In the genomic region with DNA sequence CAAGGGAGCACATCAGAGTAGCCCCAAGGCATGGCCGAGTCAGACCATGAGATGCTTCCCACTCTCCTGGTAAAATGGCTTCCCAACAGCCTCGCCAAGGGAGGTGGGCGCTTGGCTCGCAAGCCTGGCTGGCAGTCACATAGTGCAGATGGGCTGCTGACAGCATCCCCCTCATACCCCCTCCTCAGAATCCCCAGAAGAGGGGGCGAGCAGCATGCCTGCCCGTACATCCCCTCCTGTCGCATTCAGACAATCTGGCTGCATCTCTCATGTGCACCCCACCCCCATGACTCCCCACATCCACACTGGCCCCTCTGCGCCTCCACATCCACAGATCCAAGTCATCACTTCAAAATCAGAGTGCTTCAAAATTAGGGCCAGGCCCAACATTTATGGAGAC, we compare ENCODE assay signal across 43 cellular contexts. TPM values are rescaled to one million over a fixed set of nuclear protein-coding genes. Genes with fewer than 3 reads are reported as not detected.
"Had no signal": no experiment of that assay in that cellular context is flagged by ENCODE, and none has a peak within 500 bp of the region (broad histone marks: within the 10 kb centered on the region; RNA-seq: fewer than 3 reads in every experiment).

No MANE protein-coding gene starts in this region.

- H3K4me1 Mint-ChIP-seq: activated naive CD4-positive, alpha-beta T cell treated with anti-CD3 and anti-CD28 coated beads, Interleukin-2, amount 10 ng/mL, durations not matched to agents 7 days and 5 days; activated naive CD4-positive, alpha-beta T cell treated with anti-CD3 and anti-CD28 coated beads, Interleukin-2, amount 50 U/mL, for 24 hours; activated naive CD8-positive, alpha-beta T cell treated with anti-CD3 and anti-CD28 coated beads for 36 hours; activated naive CD8-positive, alpha-beta T cell treated with anti-CD3 and anti-CD28 coated beads, Interleukin-2, amount 10 ng/mL, durations not matched to agents 7 days and 5 days; activated naive CD8-positive, alpha-beta T cell treated with anti-CD3 and anti-CD28 coated beads, Interleukin-2, amount 50 U/mL, for 24 hours; activated T-helper 17 cell treated with anti-CD3 and anti-CD28 coated beads, Interleukin-2, amount 50 U/mL, for 72 hours; central memory CD8-positive, alpha-beta T cell had no signal

- H3K9me3 Mint-ChIP-seq: activated naive CD4-positive, alpha-beta T cell treated with anti-CD3 and anti-CD28 coated beads for 36 hours; activated naive CD4-positive, alpha-beta T cell treated with anti-CD3 and anti-CD28 coated beads, Interleukin-2, amount 10 ng/mL, durations not matched to agents 7 days and 5 days; activated naive CD4-positive, alpha-beta T cell treated with anti-CD3 and anti-CD28 coated beads, Interleukin-2, amount 50 U/mL, for 24 hours; activated naive CD8-positive, alpha-beta T cell treated with anti-CD3 and anti-CD28 coated beads for 36 hours; activated naive CD8-positive, alpha-beta T cell treated with anti-CD3 and anti-CD28 coated beads, Interleukin-2, amount 50 U/mL, for 24 hours; activated T-cell treated with anti-CD3 and anti-CD28 coated beads, Interleukin-2, amount 50 U/mL, for 24 hours; activated T-cell treated with anti-CD3 and anti-CD28 coated beads, Interleukin-2, amount 50 U/mL, for 4 hours; activated T-cell treated with anti-CD3 and anti-CD28 coated beads, Interleukin-2, amount 50 U/mL, for 72 hours; activated T-helper 1 cell treated with anti-CD3 and anti-CD28 coated beads, Interleukin-12 subunit alpha, Interleukin-12 subunit beta, Interleukin-2, Interleukin-4 antibody, amounts not matched to agents 30 ng/mL and 10 ng/mL and 1 ng/mL, durations not matched to agents 14 hours and 24 hours and 36 hours; activated T-helper 17 cell treated with anti-CD3 and anti-CD28 coated beads, Interleukin-2, amount 50 U/mL, for 72 hours; activated T-helper 2 cell treated with anti-CD3 and anti-CD28 coated beads, Interferon-gamma antibody, Interleukin-2, Interleukin-4, amounts not matched to agents 10 μg/mL and 5 μg/mL and 100 μg/mL, durations not matched to agents 14 hours and 24 hours and 36 hours; central memory CD8-positive, alpha-beta T cell had no signal

- H3K4me3 ChIP-seq: adrenal gland, ascending aorta, body of pancreas, breast epithelium, cardiac muscle cell had no signal

- H3K4me1 ChIP-seq: adrenal gland, ascending aorta, body of pancreas, breast epithelium had no signal

- H3K36me3 Mint-ChIP-seq: activated naive CD4-positive, alpha-beta T cell treated with anti-CD3 and anti-CD28 coated beads, Interleukin-2, amount 10 ng/mL, durations not matched to agents 7 days and 5 days; activated naive CD4-positive, alpha-beta T cell treated with anti-CD3 and anti-CD28 coated beads, Interleukin-2, amount 50 U/mL, for 24 hours; activated naive CD4-positive, alpha-beta T cell treated with anti-CD3 and anti-CD28 coated beads, Interleukin-2, amount 50 U/mL, for 72 hours; activated naive CD8-positive, alpha-beta T cell; activated naive CD8-positive, alpha-beta T cell treated with anti-CD3 and anti-CD28 coated beads for 36 hours; activated naive CD8-positive, alpha-beta T cell treated with anti-CD3 and anti-CD28 coated beads, Interleukin-2, amount 10 ng/mL, durations not matched to agents 7 days and 5 days; brain had no signal

- H3K27ac ChIP-seq: adrenal gland, ascending aorta, body of pancreas, brain microvascular endothelial cell, breast epithelium, cardiac muscle cell had no signal

- H3K27ac Mint-ChIP-seq: activated naive CD4-positive, alpha-beta T cell treated with anti-CD3 and anti-CD28 coated beads for 36 hours; activated naive CD4-positive, alpha-beta T cell treated with anti-CD3 and anti-CD28 coated beads, Interleukin-2, amount 10 ng/mL, durations not matched to agents 7 days and 5 days; activated naive CD4-positive, alpha-beta T cell treated with anti-CD3 and anti-CD28 coated beads, Interleukin-2, amount 50 U/mL, for 24 hours; activated naive CD4-positive, alpha-beta T cell treated with anti-CD3 and anti-CD28 coated beads, Interleukin-2, amount 50 U/mL, for 72 hours; activated naive CD8-positive, alpha-beta T cell; activated naive CD8-positive, alpha-beta T cell treated with anti-CD3 and anti-CD28 coated beads for 36 hours; activated naive CD8-positive, alpha-beta T cell treated with anti-CD3 and anti-CD28 coated beads, Interleukin-2, amount 10 ng/mL, durations not matched to agents 7 days and 5 days; activated naive CD8-positive, alpha-beta T cell treated with anti-CD3 and anti-CD28 coated beads, Interleukin-2, amount 50 U/mL, for 24 hours; activated T-cell treated with anti-CD3 and anti-CD28 coated beads, Interleukin-2, amount 50 U/mL, for 24 hours; activated T-cell treated with anti-CD3 and anti-CD28 coated beads, Interleukin-2, amount 50 U/mL, for 72 hours; activated T-helper 1 cell treated with anti-CD3 and anti-CD28 coated beads, Interleukin-12 subunit alpha, Interleukin-12 subunit beta, Interleukin-2, Interleukin-4 antibody, amounts not matched to agents 30 ng/mL and 10 ng/mL and 1 ng/mL, durations not matched to agents 14 hours and 24 hours and 36 hours; activated T-helper 17 cell treated with anti-CD3 and anti-CD28 coated beads, Interleukin-2, amount 50 U/mL, for 72 hours; activated T-helper 2 cell treated with anti-CD3 and anti-CD28 coated beads, Interferon-gamma antibody, Interleukin-2, Interleukin-4, amounts not matched to agents 10 μg/mL and 5 μg/mL and 100 μg/mL, durations not matched to agents 14 hours and 24 hours and 36 hours had no signal

- H3K9me3 ChIP-seq: adrenal gland, ascending aorta, body of pancreas, breast epithelium had no signal

- H3K27me3 ChIP-seq: adrenal gland, ascending aorta, body of pancreas, brain microvascular endothelial cell, breast epithelium, cardiac muscle cell had no signal

- H3K36me3 ChIP-seq: adrenal gland, ascending aorta, brain microvascular endothelial cell, breast epithelium, cardiac muscle cell had no signal

- H3K4me3 Mint-ChIP-seq: activated naive CD4-positive, alpha-beta T cell treated with anti-CD3 and anti-CD28 coated beads for 36 hours; activated naive CD4-positive, alpha-beta T cell treated with anti-CD3 and anti-CD28 coated beads, Interleukin-2, amount 10 ng/mL, durations not matched to agents 7 days and 5 days; activated naive CD4-positive, alpha-beta T cell treated with anti-CD3 and anti-CD28 coated beads, Interleukin-2, amount 50 U/mL, for 24 hours; activated naive CD8-positive, alpha-beta T cell; activated naive CD8-positive, alpha-beta T cell treated with anti-CD3 and anti-CD28 coated beads for 36 hours; activated naive CD8-positive, alpha-beta T cell treated with anti-CD3 and anti-CD28 coated beads, Interleukin-2, amount 10 ng/mL, durations not matched to agents 7 days and 5 days; activated naive CD8-positive, alpha-beta T cell treated with anti-CD3 and anti-CD28 coated beads, Interleukin-2, amount 50 U/mL, for 24 hours; activated T-cell treated with anti-CD3 and anti-CD28 coated beads, Interleukin-2, amount 50 U/mL, for 24 hours; activated T-cell treated with anti-CD3 and anti-CD28 coated beads, Interleukin-2, amount 50 U/mL, for 4 hours; activated T-cell treated with anti-CD3 and anti-CD28 coated beads, Interleukin-2, amount 50 U/mL, for 72 hours; activated T-helper 1 cell treated with anti-CD3 and anti-CD28 coated beads, Interleukin-12 subunit alpha, Interleukin-12 subunit beta, Interleukin-2, Interleukin-4 antibody, amounts not matched to agents 30 ng/mL and 10 ng/mL and 1 ng/mL, durations not matched to agents 14 hours and 24 hours and 36 hours; activated T-helper 17 cell treated with anti-CD3 and anti-CD28 coated beads, Interleukin-2, amount 50 U/mL, for 72 hours; brain; central memory CD8-positive, alpha-beta T cell had no signal

- DNase-seq: activated effector memory CD4-positive, alpha-beta T cell treated with anti-CD3 and anti-CD28 coated beads, Interleukin-2, amount 50 U/mL, for 16 hours; activated effector memory CD4-positive, alpha-beta T cell treated with Interleukin-2 at 50 U/mL for 16 hours; activated gamma-delta T cell; activated gamma-delta T cell treated with Interleukin-2 at 50 U/mL for 16 hours; activated naive CD4-positive, alpha-beta T cell; activated naive CD4-positive, alpha-beta T cell treated with anti-CD3 and anti-CD28 coated beads for 36 hours; activated naive CD4-positive, alpha-beta T cell treated with anti-CD3 and anti-CD28 coated beads, Interleukin-2, amount 10 ng/mL, durations not matched to agents 7 days and 5 days; activated naive CD4-positive, alpha-beta T cell treated with anti-CD3 and anti-CD28 coated beads, Interleukin-2, amount 50 U/mL, for 16 hours; activated naive CD4-positive, alpha-beta T cell treated with Interleukin-2 at 50 U/mL for 16 hours; activated naive CD8-positive, alpha-beta T cell treated with anti-CD3 and anti-CD28 coated beads for 36 hours; activated naive CD8-positive, alpha-beta T cell treated with anti-CD3 and anti-CD28 coated beads, Interleukin-2, amount 10 ng/mL, durations not matched to agents 7 days and 5 days; activated naive CD8-positive, alpha-beta T cell treated with anti-CD3 and anti-CD28 coated beads, Interleukin-2, amount 50 U/mL, for 24 hours; activated T-cell treated with anti-CD3 and anti-CD28 coated beads for 4 hours; activated T-cell treated with anti-CD3 and anti-CD28 coated beads, Interleukin-2, amount 50 U/mL, for 1 hour; activated T-cell treated with anti-CD3 and anti-CD28 coated beads, Interleukin-2, amount 50 U/mL, for 24 hours; activated T-cell treated with anti-CD3 and anti-CD28 coated beads, Interleukin-2, amount 50 U/mL, for 4 hours; activated T-cell treated with anti-CD3 and anti-CD28 coated beads, Interleukin-2, amount 50 U/mL, for 48 hours; activated T-cell treated with anti-CD3 and anti-CD28 coated beads, Interleukin-2, amount 50 U/mL, for 72 hours; adrenal gland; amniotic stem cell; amygdala; anterior cingulate cortex; aorta; body of pancreas; brain microvascular endothelial cell; caudate nucleus; central memory CD4-positive, alpha-beta T cell; cerebellar nuclear complex had no signal

- H3K27me3 Mint-ChIP-seq: activated naive CD4-positive, alpha-beta T cell treated with anti-CD3 and anti-CD28 coated beads, Interleukin-2, amount 10 ng/mL, durations not matched to agents 7 days and 5 days; activated naive CD4-positive, alpha-beta T cell treated with anti-CD3 and anti-CD28 coated beads, Interleukin-2, amount 50 U/mL, for 24 hours; activated naive CD8-positive, alpha-beta T cell had no signal

RNA-seq across cellular contexts. Expression of a gene that starts 54.0 kb away (rescaled TPM):
- total RNA-seq: activated naive CD4-positive, alpha-beta T cell treated with anti-CD3 and anti-CD28 coated beads for 36 hours; activated naive CD4-positive, alpha-beta T cell treated with anti-CD3 and anti-CD28 coated beads, Interleukin-2, amount 50 U/mL, for 72 hours; activated naive CD8-positive, alpha-beta T cell treated with anti-CD3 and anti-CD28 coated beads for 36 hours; activated naive CD8-positive, alpha-beta T cell treated with anti-CD3 and anti-CD28 coated beads, Interleukin-2, amount 10 ng/mL, durations not matched to agents 7 days and 5 days; activated T-cell treated with anti-CD3 and anti-CD28 coated beads, Interleukin-2, amount 50 U/mL, for 4 hours; activated T-cell treated with anti-CD3 and anti-CD28 coated beads, Interleukin-2, amount 50 U/mL, for 72 hours; activated T-helper 1 cell treated with anti-CD3 and anti-CD28 coated beads, Interleukin-12 subunit alpha, Interleukin-12 subunit beta, Interleukin-2, Interleukin-4 antibody, amounts not matched to agents 30 ng/mL and 10 ng/mL and 1 ng/mL, durations not matched to agents 14 hours and 24 hours and 36 hours; activated T-helper 17 cell treated with anti-CD3 and anti-CD28 coated beads, Interleukin-2, amount 50 U/mL, for 72 hours; activated T-helper 2 cell treated with anti-CD3 and anti-CD28 coated beads, Interferon-gamma antibody, Interleukin-2, Interleukin-4, amounts not matched to agents 10 μg/mL and 5 μg/mL and 100 μg/mL, durations not matched to agents 14 hours and 24 hours and 36 hours; aorta; ascending aorta; astrocyte; body of pancreas; breast epithelium; bronchial epithelial cell; cardiac muscle cell; cardiac septum had no signal
- polyA plus RNA-seq: adipose tissue, aorta, cardiac muscle cell had no signal
